17 cellular contexts compared by ENCODE assay signal in the genomic region with DNA sequence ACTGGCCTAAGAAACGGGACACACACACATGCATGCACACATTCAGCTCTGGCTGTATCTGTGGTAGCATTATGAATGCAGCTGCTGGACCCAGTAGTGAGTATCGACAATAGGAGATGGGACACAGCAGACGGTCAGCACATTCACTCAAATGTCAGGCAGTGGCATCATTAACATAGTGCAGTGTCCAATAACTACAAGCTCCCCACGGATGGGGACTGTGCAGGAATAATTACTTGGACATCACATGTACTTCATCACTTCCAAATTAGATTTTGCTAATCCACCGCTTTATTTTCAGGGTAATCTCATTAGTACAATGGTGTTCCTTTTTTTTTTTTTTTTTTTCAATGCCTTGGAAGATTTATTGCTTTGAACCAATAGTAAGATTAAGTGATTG.
"Had no signal": no experiment of that assay in that cellular context is flagged by ENCODE, and none has a peak within 500 bp of the region (broad histone marks: within the 10 kb centered on the region; RNA-seq: fewer than 3 reads in every experiment).

No MANE protein-coding gene starts in this region.

- H2AFZ ChIP-seq: hepatocyte had no signal

- H3K4me1 Mint-ChIP-seq: naive thymus-derived CD4-positive, alpha-beta T cell had no signal

- H3K27ac ChIP-seq: colonic mucosa, foreskin keratinocyte, hepatocyte, neutrophil, psoas muscle had no signal

- H3K4me1 ChIP-seq: colonic mucosa, psoas muscle had no signal

- H3K27me3 ChIP-seq: colonic mucosa, foreskin keratinocyte, hepatocyte, neutrophil had no signal

- H3K4me2 ChIP-seq: hepatocyte had no signal

- H3K4me3 Mint-ChIP-seq: naive thymus-derived CD4-positive, alpha-beta T cell; nephron progenitor cell had no signal

- H3K4me3 ChIP-seq: colonic mucosa, hepatocyte, lung, psoas muscle had no signal

- ATAC-seq: foreskin keratinocyte; left colon; left ventricle myocardium superior; naive thymus-derived CD4-positive, alpha-beta T cell; psoas muscle; sciatic nerve had no signal

- H3K27ac Mint-ChIP-seq: naive thymus-derived CD4-positive, alpha-beta T cell; nephron progenitor cell had no signal

- H3K79me2 ChIP-seq: hepatocyte had no signal

- H3K36me3 ChIP-seq: colonic mucosa, neutrophil had no signal

- H3K36me3 Mint-ChIP-seq: naive thymus-derived CD4-positive, alpha-beta T cell had no signal

- DNase-seq: colonic mucosa; dermis blood vessel endothelial cell; foreskin keratinocyte; head of caudate nucleus; left colon; left ventricle myocardium superior; mesendoderm; naive thymus-derived CD4-positive, alpha-beta T cell; nephron progenitor cell; psoas muscle; stimulated activated CD4-positive, alpha-beta T cell treated with anti-CD3 and anti-CD28 coated beads, Interleukin-2, amount 100 ng/mL, for 24 hours; stimulated activated naive CD4-positive, alpha-beta T cell; trophoblast cell had no signal

- H3K9me3 ChIP-seq: colonic mucosa, neutrophil, psoas muscle had no signal
